ENCODE assay signal across 24 cellular contexts in genomic region chr5:59864718-59865117, GRCh38.
"Had no signal": no experiment of that assay in that cellular context is flagged by ENCODE, and none has a peak within 500 bp of the region (broad histone marks: within the 10 kb centered on the region; RNA-seq: fewer than 3 reads in every experiment).

No MANE protein-coding gene starts in this region.

- H3K4me1 Mint-ChIP-seq: activated naive CD8-positive, alpha-beta T cell treated with anti-CD3 and anti-CD28 coated beads for 36 hours; naive thymus-derived CD8-positive, alpha-beta T cell had no signal

- H3K9ac ChIP-seq: neural progenitor cell had no signal

- H2AFZ ChIP-seq: neural progenitor cell had no signal

- H3K4me3 Mint-ChIP-seq: activated CD4-positive, alpha-beta memory T cell treated with anti-CD3 and anti-CD28 coated beads for 36 hours; activated naive CD8-positive, alpha-beta T cell treated with anti-CD3 and anti-CD28 coated beads for 36 hours; naive thymus-derived CD8-positive, alpha-beta T cell; neural progenitor cell; stimulated activated naive CD8-positive, alpha-beta T cell treated with anti-CD3 and anti-CD28 coated beads, Interleukin-15, Interleukin-2, amounts not matched to agents 100 ng/mL and 50 ng/mL, for 24 hours had no signal

- H3K4me1 ChIP-seq: heart right ventricle, lower lobe of right lung, neural progenitor cell, thyroid gland, upper lobe of right lung had no signal

- H3K9me3 Mint-ChIP-seq: activated CD4-positive, alpha-beta memory T cell treated with anti-CD3 and anti-CD28 coated beads for 36 hours; activated naive CD8-positive, alpha-beta T cell treated with anti-CD3 and anti-CD28 coated beads for 36 hours; neural progenitor cell; stimulated activated naive CD8-positive, alpha-beta T cell treated with anti-CD3 and anti-CD28 coated beads, Interleukin-15, Interleukin-2, amounts not matched to agents 100 ng/mL and 50 ng/mL, for 24 hours had no signal

- FAIRE-seq: bronchial epithelial cell, kidney had no signal

- H3K27ac Mint-ChIP-seq: activated CD4-positive, alpha-beta memory T cell treated with anti-CD3 and anti-CD28 coated beads for 36 hours; activated naive CD8-positive, alpha-beta T cell treated with anti-CD3 and anti-CD28 coated beads for 36 hours; naive thymus-derived CD8-positive, alpha-beta T cell; neural progenitor cell; stimulated activated naive CD8-positive, alpha-beta T cell treated with anti-CD3 and anti-CD28 coated beads, Interleukin-15, Interleukin-2, amounts not matched to agents 100 ng/mL and 50 ng/mL, for 24 hours had no signal

- H3K9me3 ChIP-seq: lower lobe of right lung, thyroid gland, upper lobe of right lung had no signal

- H3K4me3 ChIP-seq: heart right ventricle, lower lobe of right lung, neural progenitor cell, thyroid gland, upper lobe of right lung had no signal

- DNase-seq: activated CD4-positive, alpha-beta memory T cell treated with anti-CD3 and anti-CD28 coated beads for 36 hours; activated CD4-positive, alpha-beta T cell treated with anti-CD3 and anti-CD28 coated beads for 48 hours; activated CD4-positive, CD25-positive, alpha-beta regulatory T cell; activated naive CD4-positive, alpha-beta T cell treated with Interleukin-2 at 50 U/mL for 16 hours; activated naive CD8-positive, alpha-beta T cell treated with anti-CD3 and anti-CD28 coated beads for 36 hours; activated T-cell treated with anti-CD3 and anti-CD28 coated beads, Interleukin-2, amount 50 U/mL, for 48 hours; cortex of kidney; erythroblast; foreskin fibroblast; heart right ventricle; kidney; lower lobe of right lung; naive thymus-derived CD8-positive, alpha-beta T cell; posterior cingulate gyrus; stimulated activated CD4-positive, alpha-beta T cell treated with anti-CD3 and anti-CD28 coated beads, Interleukin-12 subunit alpha, Interleukin-12 subunit beta, amount 100 ng/mL, for 4 hours; stimulated activated CD4-positive, alpha-beta T cell treated with anti-CD3 and anti-CD28 coated beads, Interleukin-4, amount 100 ng/mL, for 4 hours; substantia nigra; T1000; thyroid gland; upper lobe of right lung had no signal

- H3K36me3 Mint-ChIP-seq: activated CD4-positive, alpha-beta memory T cell treated with anti-CD3 and anti-CD28 coated beads for 36 hours; activated naive CD8-positive, alpha-beta T cell treated with anti-CD3 and anti-CD28 coated beads for 36 hours; naive thymus-derived CD8-positive, alpha-beta T cell; neural progenitor cell had no signal

- H3K27ac ChIP-seq: heart right ventricle, lower lobe of right lung, neural progenitor cell, thyroid gland, upper lobe of right lung had no signal

- ATAC-seq: heart right ventricle; left lobe of liver; lower lobe of right lung; naive thymus-derived CD8-positive, alpha-beta T cell; upper lobe of right lung had no signal

- H3K36me3 ChIP-seq: heart right ventricle, lower lobe of right lung, neural progenitor cell, thyroid gland, upper lobe of right lung had no signal

- H3K27me3 Mint-ChIP-seq: activated naive CD8-positive, alpha-beta T cell treated with anti-CD3 and anti-CD28 coated beads for 36 hours had no signal

- H3K27me3 ChIP-seq: neural progenitor cell, thyroid gland, upper lobe of right lung had no signal

- H3K4me2 ChIP-seq: neural progenitor cell had no signal
